ENCODE assay signal across 1 cellular context in the genomic region with DNA sequence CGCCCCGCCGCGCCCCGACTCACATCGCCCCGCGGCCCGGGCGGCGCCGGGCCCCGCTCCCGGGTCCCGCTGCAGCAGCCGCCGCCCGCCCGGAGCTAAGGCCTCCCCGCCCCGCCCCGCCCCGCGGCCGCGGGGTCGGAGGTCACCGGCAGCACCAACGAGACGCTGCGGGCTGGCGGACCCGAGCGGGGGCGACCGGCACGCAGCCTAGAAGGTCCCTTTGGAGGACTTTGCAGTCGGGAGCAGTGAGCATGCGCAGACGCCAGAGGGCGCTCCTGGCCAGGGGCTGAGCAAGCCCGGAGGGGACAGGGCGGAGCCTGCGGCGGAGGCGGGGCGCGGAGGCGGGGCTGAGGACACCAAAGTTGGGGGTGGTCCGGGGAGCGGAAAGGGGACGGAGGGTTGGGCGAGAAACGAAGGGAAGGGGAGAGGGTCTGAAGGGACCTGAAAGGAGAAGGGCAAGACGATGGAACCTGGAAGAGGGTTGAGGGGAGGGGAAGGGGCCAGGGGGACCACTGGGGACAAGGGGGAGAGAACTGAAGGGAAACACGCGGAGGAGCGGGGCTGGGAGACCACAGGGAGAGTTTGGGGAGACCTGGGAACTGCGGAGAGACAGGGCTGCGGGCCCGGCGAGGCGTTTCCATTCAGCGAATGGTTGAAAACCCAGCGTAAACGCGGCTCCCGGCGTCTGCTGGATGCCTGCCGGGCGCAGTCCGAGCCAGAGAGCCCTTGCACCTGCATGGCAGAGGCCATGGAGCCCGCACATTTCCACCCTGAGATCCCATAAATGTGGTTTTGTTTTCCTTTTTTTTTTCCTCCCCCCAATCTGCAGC.
TF ChIP-seq lines count a peak whose summit lies in the region.

A gene with protein sequence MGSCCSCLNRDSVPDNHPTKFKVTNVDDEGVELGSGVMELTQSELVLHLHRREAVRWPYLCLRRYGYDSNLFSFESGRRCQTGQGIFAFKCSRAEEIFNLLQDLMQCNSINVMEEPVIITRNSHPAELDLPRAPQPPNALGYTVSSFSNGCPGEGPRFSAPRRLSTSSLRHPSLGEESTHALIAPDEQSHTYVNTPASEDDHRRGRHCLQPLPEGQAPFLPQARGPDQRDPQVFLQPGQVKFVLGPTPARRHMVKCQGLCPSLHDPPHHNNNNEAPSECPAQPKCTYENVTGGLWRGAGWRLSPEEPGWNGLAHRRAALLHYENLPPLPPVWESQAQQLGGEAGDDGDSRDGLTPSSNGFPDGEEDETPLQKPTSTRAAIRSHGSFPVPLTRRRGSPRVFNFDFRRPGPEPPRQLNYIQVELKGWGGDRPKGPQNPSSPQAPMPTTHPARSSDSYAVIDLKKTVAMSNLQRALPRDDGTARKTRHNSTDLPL (minus strand): TSS at position 108 of the 830 bp plus-strand sequence. CDS start 2,913 bp downstream, outside the sequence.

TF ChIP-seq in HEK293, 187 proteins besides CTCF, POLR2A, EP300 and RAD21 (continued from another document and continues in another):
- 0 out of 2 replicates have a peak, but pooled peaks have one; percentile 51 for TF ChIP-seq ZBTB17 (tag by site-specific recombination; IDR thresholded peaks at IDR 0.05)
- TF ChIP-seq, protein P1, sequence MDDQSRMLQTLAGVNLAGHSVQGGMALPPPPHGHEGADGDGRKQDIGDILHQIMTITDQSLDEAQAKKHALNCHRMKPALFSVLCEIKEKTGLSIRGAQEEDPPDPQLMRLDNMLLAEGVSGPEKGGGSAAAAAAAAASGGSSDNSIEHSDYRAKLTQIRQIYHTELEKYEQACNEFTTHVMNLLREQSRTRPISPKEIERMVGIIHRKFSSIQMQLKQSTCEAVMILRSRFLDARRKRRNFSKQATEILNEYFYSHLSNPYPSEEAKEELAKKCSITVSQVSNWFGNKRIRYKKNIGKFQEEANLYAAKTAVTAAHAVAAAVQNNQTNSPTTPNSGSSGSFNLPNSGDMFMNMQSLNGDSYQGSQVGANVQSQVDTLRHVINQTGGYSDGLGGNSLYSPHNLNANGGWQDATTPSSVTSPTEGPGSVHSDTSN (CRISPR knock-in tag; IDR thresholded peaks at IDR 0.05) = peak; percentile 90
- no peak for TF ChIP-seq MZF1 (tag by site-specific recombination; IDR thresholded peaks at IDR 0.05; ENCODE audit: borderline replicate concordance)
- TF ChIP-seq ZNF214 (tag by site-specific recombination; IDR thresholded peaks at IDR 0.05; ENCODE audit: borderline replicate concordance) = no peak
- TF ChIP-seq, protein P2, sequence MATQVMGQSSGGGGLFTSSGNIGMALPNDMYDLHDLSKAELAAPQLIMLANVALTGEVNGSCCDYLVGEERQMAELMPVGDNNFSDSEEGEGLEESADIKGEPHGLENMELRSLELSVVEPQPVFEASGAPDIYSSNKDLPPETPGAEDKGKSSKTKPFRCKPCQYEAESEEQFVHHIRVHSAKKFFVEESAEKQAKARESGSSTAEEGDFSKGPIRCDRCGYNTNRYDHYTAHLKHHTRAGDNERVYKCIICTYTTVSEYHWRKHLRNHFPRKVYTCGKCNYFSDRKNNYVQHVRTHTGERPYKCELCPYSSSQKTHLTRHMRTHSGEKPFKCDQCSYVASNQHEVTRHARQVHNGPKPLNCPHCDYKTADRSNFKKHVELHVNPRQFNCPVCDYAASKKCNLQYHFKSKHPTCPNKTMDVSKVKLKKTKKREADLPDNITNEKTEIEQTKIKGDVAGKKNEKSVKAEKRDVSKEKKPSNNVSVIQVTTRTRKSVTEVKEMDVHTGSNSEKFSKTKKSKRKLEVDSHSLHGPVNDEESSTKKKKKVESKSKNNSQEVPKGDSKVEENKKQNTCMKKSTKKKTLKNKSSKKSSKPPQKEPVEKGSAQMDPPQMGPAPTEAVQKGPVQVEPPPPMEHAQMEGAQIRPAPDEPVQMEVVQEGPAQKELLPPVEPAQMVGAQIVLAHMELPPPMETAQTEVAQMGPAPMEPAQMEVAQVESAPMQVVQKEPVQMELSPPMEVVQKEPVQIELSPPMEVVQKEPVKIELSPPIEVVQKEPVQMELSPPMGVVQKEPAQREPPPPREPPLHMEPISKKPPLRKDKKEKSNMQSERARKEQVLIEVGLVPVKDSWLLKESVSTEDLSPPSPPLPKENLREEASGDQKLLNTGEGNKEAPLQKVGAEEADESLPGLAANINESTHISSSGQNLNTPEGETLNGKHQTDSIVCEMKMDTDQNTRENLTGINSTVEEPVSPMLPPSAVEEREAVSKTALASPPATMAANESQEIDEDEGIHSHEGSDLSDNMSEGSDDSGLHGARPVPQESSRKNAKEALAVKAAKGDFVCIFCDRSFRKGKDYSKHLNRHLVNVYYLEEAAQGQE (tag by site-specific recombination; IDR thresholded peaks at IDR 0.05) = peak; percentile 45; the same call in 1 of the 2 replicates
- peak; percentile 88 for TF ChIP-seq ZNF335 (tag by site-specific recombination; conservative IDR thresholded peaks at IDR 0.05)
- no peak for TF ChIP-seq IKZF3 (tag by site-specific recombination; IDR thresholded peaks at IDR 0.05)
- TF ChIP-seq ZNF501 (tag by site-specific recombination; IDR thresholded peaks at IDR 0.05) = peak; percentile 70; the same call in 1 of the 2 replicates
- TF ChIP-seq, protein P3, sequence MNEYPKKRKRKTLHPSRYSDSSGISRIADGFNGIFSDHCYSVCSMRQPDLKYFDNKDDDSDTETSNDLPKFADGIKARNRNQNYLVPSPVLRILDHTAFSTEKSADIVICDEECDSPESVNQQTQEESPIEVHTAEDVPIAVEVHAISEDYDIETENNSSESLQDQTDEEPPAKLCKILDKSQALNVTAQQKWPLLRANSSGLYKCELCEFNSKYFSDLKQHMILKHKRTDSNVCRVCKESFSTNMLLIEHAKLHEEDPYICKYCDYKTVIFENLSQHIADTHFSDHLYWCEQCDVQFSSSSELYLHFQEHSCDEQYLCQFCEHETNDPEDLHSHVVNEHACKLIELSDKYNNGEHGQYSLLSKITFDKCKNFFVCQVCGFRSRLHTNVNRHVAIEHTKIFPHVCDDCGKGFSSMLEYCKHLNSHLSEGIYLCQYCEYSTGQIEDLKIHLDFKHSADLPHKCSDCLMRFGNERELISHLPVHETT (tag by site-specific recombination; IDR thresholded peaks at IDR 0.05) = peak; percentile 53; the same call in 1 of the 2 replicates
- no peak for TF ChIP-seq SALL2 (tag by site-specific recombination; IDR thresholded peaks at IDR 0.05; ENCODE audit: borderline replicate concordance)
- TF ChIP-seq KLF7 (tag by site-specific recombination; IDR thresholded peaks at IDR 0.05; ENCODE audit: borderline replicate concordance) = peak; percentile 63; the same call in 1 of the 2 replicates
- TF ChIP-seq ZNF571 (tag by site-specific recombination; IDR thresholded peaks at IDR 0.05) = no peak
- TF ChIP-seq, protein P4, sequence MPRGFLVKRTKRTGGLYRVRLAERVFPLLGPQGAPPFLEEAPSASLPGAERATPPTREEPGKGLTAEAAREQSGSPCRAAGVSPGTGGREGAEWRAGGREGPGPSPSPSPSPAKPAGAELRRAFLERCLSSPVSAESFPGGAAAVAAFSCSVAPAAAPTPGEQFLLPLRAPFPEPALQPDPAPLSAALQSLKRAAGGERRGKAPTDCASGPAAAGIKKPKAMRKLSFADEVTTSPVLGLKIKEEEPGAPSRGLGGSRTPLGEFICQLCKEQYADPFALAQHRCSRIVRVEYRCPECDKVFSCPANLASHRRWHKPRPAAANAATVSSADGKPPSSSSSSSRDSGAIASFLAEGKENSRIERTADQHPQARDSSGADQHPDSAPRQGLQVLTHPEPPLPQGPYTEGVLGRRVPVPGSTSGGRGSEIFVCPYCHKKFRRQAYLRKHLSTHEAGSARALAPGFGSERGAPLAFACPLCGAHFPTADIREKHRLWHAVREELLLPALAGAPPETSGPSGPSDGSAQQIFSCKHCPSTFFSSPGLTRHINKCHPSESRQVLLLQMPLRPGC (tag by site-specific recombination; IDR thresholded peaks at IDR 0.05) = peak; percentile 16; the same call in 1 of the 2 replicates
- no peak for TF ChIP-seq ZNF747 (tag by site-specific recombination; IDR thresholded peaks at IDR 0.05)
- no peak for TF ChIP-seq ZSCAN16 (tag by site-specific recombination; IDR thresholded peaks at IDR 0.05)
- no peak for TF ChIP-seq ZNF837 (tag by site-specific recombination; IDR thresholded peaks at IDR 0.05)
- TF ChIP-seq ZNF660 (tag by site-specific recombination; IDR thresholded peaks at IDR 0.05) = peak; percentile 97
- TF ChIP-seq RBAK (tag by site-specific recombination; IDR thresholded peaks at IDR 0.05) = no peak
- no peak for TF ChIP-seq ZNF404 (tag by site-specific recombination; IDR thresholded peaks at IDR 0.05)
- no peak for TF ChIP-seq ZNF791 (tag by site-specific recombination; IDR thresholded peaks at IDR 0.05)
- TF ChIP-seq, protein P5, sequence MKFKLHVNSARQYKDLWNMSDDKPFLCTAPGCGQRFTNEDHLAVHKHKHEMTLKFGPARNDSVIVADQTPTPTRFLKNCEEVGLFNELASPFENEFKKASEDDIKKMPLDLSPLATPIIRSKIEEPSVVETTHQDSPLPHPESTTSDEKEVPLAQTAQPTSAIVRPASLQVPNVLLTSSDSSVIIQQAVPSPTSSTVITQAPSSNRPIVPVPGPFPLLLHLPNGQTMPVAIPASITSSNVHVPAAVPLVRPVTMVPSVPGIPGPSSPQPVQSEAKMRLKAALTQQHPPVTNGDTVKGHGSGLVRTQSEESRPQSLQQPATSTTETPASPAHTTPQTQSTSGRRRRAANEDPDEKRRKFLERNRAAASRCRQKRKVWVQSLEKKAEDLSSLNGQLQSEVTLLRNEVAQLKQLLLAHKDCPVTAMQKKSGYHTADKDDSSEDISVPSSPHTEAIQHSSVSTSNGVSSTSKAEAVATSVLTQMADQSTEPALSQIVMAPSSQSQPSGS (tag by site-specific recombination; IDR thresholded peaks at IDR 0.05; ENCODE audit: low read depth) = no peak
- peak; percentile 81 for TF ChIP-seq KLF1 (tag by site-specific recombination; IDR thresholded peaks at IDR 0.05)
- TF ChIP-seq WT1 (tag by site-specific recombination; IDR thresholded peaks at IDR 0.05) = peak; percentile 28
- no peak for TF ChIP-seq ZNF621 (tag by site-specific recombination; IDR thresholded peaks at IDR 0.05)
- peak; percentile 92 for TF ChIP-seq KLF16 (tag by site-specific recombination; IDR thresholded peaks at IDR 0.05)
- TF ChIP-seq, protein P6, sequence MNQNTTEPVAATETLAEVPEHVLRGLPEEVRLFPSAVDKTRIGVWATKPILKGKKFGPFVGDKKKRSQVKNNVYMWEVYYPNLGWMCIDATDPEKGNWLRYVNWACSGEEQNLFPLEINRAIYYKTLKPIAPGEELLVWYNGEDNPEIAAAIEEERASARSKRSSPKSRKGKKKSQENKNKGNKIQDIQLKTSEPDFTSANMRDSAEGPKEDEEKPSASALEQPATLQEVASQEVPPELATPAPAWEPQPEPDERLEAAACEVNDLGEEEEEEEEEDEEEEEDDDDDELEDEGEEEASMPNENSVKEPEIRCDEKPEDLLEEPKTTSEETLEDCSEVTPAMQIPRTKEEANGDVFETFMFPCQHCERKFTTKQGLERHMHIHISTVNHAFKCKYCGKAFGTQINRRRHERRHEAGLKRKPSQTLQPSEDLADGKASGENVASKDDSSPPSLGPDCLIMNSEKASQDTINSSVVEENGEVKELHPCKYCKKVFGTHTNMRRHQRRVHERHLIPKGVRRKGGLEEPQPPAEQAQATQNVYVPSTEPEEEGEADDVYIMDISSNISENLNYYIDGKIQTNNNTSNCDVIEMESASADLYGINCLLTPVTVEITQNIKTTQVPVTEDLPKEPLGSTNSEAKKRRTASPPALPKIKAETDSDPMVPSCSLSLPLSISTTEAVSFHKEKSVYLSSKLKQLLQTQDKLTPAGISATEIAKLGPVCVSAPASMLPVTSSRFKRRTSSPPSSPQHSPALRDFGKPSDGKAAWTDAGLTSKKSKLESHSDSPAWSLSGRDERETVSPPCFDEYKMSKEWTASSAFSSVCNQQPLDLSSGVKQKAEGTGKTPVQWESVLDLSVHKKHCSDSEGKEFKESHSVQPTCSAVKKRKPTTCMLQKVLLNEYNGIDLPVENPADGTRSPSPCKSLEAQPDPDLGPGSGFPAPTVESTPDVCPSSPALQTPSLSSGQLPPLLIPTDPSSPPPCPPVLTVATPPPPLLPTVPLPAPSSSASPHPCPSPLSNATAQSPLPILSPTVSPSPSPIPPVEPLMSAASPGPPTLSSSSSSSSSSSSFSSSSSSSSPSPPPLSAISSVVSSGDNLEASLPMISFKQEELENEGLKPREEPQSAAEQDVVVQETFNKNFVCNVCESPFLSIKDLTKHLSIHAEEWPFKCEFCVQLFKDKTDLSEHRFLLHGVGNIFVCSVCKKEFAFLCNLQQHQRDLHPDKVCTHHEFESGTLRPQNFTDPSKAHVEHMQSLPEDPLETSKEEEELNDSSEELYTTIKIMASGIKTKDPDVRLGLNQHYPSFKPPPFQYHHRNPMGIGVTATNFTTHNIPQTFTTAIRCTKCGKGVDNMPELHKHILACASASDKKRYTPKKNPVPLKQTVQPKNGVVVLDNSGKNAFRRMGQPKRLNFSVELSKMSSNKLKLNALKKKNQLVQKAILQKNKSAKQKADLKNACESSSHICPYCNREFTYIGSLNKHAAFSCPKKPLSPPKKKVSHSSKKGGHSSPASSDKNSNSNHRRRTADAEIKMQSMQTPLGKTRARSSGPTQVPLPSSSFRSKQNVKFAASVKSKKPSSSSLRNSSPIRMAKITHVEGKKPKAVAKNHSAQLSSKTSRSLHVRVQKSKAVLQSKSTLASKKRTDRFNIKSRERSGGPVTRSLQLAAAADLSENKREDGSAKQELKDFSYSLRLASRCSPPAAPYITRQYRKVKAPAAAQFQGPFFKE (tag by site-specific recombination; IDR thresholded peaks at IDR 0.05; ENCODE audit: borderline replicate concordance) = no peak
- no peak for TF ChIP-seq OVOL3 (tag by site-specific recombination; IDR thresholded peaks at IDR 0.05)
- TF ChIP-seq, protein P7, sequence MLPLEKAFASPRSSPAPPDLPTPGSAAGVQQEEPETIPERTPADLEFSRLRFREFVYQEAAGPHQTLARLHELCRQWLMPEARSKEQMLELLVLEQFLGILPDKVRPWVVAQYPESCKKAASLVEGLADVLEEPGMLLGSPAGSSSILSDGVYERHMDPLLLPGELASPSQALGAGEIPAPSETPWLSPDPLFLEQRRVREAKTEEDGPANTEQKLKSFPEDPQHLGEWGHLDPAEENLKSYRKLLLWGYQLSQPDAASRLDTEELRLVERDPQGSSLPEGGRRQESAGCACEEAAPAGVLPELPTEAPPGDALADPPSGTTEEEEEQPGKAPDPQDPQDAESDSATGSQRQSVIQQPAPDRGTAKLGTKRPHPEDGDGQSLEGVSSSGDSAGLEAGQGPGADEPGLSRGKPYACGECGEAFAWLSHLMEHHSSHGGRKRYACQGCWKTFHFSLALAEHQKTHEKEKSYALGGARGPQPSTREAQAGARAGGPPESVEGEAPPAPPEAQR (tag by site-specific recombination; IDR thresholded peaks at IDR 0.05) = peak; percentile 67; the same call in 1 of the 2 replicates
- TF ChIP-seq ZNF324 (tag by site-specific recombination; IDR thresholded peaks at IDR 0.05) = peak; percentile 75; the same call in 1 of the 2 replicates
- TF ChIP-seq ZNF248 (tag by site-specific recombination; IDR thresholded peaks at IDR 0.05) = no peak
- 0 out of 2 replicates have a peak, but pooled peaks have one; percentile 28 for TF ChIP-seq HOXC10 (CRISPR knock-in tag; IDR thresholded peaks at IDR 0.05)
- peak; percentile 81 for TF ChIP-seq ZNF654 (tag by site-specific recombination; IDR thresholded peaks at IDR 0.05; ENCODE audit: low read depth)
- 0 out of 2 replicates have a peak, but pooled peaks have one; percentile 73 for TF ChIP-seq ZNF561 (tag by site-specific recombination; IDR thresholded peaks at IDR 0.05; ENCODE audit: borderline replicate concordance)
- peak; percentile 57 for TF ChIP-seq ZBTB20 (tag by site-specific recombination; IDR thresholded peaks at IDR 0.05)
